ENCODE assay signal across 8 cellular contexts in the genomic region with DNA sequence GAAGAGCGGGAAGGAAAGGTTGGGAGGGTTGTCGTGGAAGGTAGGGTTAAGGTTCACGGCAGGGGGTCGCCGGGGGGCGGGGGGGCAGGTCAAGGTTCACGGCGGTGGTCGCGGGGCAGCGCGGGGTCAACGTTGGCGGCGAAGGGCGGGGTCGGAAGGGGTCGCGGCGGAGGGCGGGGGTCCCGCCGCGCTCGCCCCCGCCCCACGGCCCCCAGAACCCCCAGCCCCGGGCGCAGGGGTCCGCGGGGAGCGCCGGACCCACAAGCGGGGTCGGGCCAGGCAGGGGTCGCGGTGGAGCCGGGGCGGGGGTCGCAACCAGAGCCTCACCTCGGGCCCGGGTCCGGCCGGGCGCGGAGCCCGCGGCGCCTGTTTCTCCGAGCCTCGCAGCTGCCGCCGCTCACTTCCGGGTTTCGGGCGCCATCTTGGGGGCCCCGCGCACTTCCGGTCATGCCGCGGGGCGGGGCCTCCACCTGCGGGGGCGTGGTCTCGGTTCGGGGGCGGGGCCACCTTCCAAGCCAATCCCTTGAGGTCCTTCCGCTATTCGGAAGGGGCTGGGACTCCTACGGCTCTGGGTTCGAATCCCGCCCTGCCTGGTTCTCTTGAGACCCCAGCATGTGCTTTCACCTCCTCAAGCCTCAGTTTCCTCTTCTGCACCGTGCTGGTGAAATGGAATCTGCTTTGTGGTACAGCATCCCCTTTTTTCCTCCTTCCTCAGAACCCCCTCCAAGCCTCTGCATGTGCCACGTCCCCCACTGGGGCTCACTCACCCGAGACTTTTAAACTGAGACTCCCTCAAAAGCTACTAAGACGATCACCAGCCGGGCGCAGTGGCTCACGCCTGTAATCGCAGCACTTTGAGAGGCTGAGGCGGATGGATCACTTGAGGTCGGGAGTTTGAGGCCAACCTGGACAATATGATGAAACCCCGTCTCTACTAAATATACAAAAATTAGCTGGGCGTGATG.
DNase-seq lines count a peak whose midpoint lies in the region; ATAC-seq, FAIRE-seq and TF ChIP-seq lines count a peak whose summit lies in the region.

A gene with protein sequence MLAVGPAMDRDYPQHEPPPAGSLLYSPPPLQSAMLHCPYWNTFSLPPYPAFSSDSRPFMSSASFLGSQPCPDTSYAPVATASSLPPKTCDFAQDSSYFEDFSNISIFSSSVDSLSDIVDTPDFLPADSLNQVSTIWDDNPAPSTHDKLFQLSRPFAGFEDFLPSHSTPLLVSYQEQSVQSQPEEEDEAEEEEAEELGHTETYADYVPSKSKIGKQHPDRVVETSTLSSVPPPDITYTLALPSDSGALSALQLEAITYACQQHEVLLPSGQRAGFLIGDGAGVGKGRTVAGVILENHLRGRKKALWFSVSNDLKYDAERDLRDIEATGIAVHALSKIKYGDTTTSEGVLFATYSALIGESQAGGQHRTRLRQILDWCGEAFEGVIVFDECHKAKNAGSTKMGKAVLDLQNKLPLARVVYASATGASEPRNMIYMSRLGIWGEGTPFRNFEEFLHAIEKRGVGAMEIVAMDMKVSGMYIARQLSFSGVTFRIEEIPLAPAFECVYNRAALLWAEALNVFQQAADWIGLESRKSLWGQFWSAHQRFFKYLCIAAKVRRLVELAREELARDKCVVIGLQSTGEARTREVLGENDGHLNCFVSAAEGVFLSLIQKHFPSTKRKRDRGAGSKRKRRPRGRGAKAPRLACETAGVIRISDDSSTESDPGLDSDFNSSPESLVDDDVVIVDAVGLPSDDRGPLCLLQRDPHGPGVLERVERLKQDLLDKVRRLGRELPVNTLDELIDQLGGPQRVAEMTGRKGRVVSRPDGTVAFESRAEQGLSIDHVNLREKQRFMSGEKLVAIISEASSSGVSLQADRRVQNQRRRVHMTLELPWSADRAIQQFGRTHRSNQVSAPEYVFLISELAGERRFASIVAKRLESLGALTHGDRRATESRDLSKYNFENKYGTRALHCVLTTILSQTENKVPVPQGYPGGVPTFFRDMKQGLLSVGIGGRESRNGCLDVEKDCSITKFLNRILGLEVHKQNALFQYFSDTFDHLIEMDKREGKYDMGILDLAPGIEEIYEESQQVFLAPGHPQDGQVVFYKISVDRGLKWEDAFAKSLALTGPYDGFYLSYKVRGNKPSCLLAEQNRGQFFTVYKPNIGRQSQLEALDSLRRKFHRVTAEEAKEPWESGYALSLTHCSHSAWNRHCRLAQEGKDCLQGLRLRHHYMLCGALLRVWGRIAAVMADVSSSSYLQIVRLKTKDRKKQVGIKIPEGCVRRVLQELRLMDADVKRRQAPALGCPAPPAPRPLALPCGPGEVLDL (N-terminal part only) (minus strand): TSS at position 424 of the 965 bp plus-strand sequence. CDS start 19,992 bp downstream, outside the sequence.

- ATAC-seq in HG02970 (IDR thresholded peaks at IDR 0.05; ENCODE audit: low FRiP score, unreplicated experiment): peak; percentile 71
- no peak for ATAC-seq in HG02884 (IDR thresholded peaks at IDR 0.05; ENCODE audit: unreplicated experiment)

- DNase-seq in NCI-H2196 treated with DMSO at 0.1 percent for 48 hours (lab: John Stamatoyannopoulos, UW; ENCODE audit: unreplicated experiment) (peak; percentile 62), cardiac fibroblast (ENCODE audit: low read depth in 2 of 2) (peak; percentile 88 to 93), iris pigment epithelial cell (ENCODE audit: low read depth) (peak; percentile 85)
- peak; percentile 83 for DNase-seq in activated CD4-positive, CD25-positive, alpha-beta regulatory T cell treated with anti-CD3 and anti-CD28 coated beads, Interleukin-2, amount 50 U/mL, for 16 hours (ENCODE audit: low read depth, low spot score)
- peak; percentile 89 to 93 for DNase-seq in stimulated activated CD4-positive, alpha-beta T cell treated with anti-CD3 and anti-CD28 coated beads, Interleukin-12 subunit alpha, Interleukin-12 subunit beta, amount 100 ng/mL, for 24 hours (ENCODE audit: low read depth in 2 of 2)

- peak; percentile 92 for FAIRE-seq in G401.6 (lab: Jason Lieb, UNC)

- no peak for TF ChIP-seq CTCF in cardiac fibroblast (IDR thresholded peaks at IDR 0.05; ENCODE audit: low read depth, low read length)

- peak within 1 kb of the TSS; percentile 80 to 90 for H3K4me3 ChIP-seq in cardiac fibroblast (replicated peaks in 1 of 2; ENCODE audit: low read depth in 2 of 2, low read length in 2 of 2)
